In the genomic region with DNA sequence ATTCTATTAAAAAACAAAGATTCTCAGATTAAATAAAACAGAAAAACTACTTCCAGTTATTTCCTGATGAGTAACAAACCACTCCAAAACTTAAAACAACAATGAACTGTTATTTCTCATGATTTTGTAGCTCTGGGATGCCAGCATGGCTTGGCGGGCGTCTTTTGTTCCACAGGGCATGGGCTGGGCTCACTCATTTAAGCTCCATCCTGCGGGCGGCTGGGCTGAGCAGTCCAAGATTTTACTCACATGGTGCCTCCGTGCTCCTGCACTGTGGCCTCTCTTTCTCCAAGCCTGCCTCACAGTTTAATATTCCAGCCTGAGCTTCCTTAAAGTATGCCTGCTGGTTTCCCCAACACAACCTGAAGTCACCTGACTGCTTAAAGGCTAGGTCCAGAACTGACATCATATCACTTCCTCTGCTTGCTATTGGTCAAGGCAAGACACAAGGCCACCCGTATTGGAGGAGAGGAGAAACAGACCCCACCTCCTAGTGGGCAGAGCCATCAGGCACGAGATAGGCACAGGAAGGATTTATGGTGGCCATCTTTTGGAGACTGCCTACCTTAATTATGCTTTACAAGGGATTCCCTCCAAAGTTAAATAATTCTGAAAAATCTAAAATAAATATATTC, we compare ENCODE assay signal across 15 cellular contexts. TPM values are rescaled to one million over a fixed set of nuclear protein-coding genes. Genes with fewer than 3 reads are reported as not detected.
DNase-seq lines count a peak whose midpoint lies in the region; ATAC-seq and TF ChIP-seq lines count a peak whose summit lies in the region.
"Had no signal": no experiment of that assay in that cellular context is flagged by ENCODE, and none has a peak within 500 bp of the region (broad histone marks: within the 10 kb centered on the region; RNA-seq: fewer than 3 reads in every experiment).

No MANE protein-coding gene starts in this region.

- H3K9ac ChIP-seq in OCI-LY3 (ENCODE audit: low read length) (no peak overlapping the region), endodermal cell (ENCODE audit: extremely low read depth, low read length, poor library complexity, severe bottlenecking) (no peak overlapping the region)
- H3K9ac ChIP-seq: BLaER1 had no signal

- H3K27me3 ChIP-seq in A673 (replicated peaks; ENCODE audit: insufficient read depth, low read depth, low read length, poor library complexity) (no peaks in the 10 kb centered on the region), OCI-LY3 (ENCODE audit: low read depth, low read length) (no peaks in the 10 kb centered on the region), endodermal cell (ENCODE audit: control insufficient read depth, insufficient read depth, low read length, poor library complexity, severe bottlenecking) (no peaks in the 10 kb centered on the region)
- H3K27me3 ChIP-seq: BLaER1 had no signal

- no peak overlapping the region; the same call in 1 of the 2 replicates for H3K4me2 ChIP-seq in OCI-LY3 (ENCODE audit: low read length)
- H3K4me2 ChIP-seq: BLaER1 had no signal

- 94 to 96% methylated on average over 6 to 7 of the region's 7 CpGs for WGBS in endodermal cell (ENCODE audit: insufficient coverage in 1 of 2, insufficient read length in 1 of 2), 2 experiments

- ATAC-seq in GM18498 (IDR thresholded peaks at IDR 0.05; ENCODE audit: unreplicated experiment) (no peak), HG03039 (IDR thresholded peaks at IDR 0.05; ENCODE audit: unreplicated experiment) (no peak), HG03175 (IDR thresholded peaks at IDR 0.05; ENCODE audit: unreplicated experiment) (no peak)

- H3K4me3 Mint-ChIP-seq in endodermal cell, result no peak overlapping the region
- H3K4me3 Mint-ChIP-seq: activated CD4-positive, alpha-beta T cell treated with anti-CD3 and anti-CD28 coated beads, Interleukin-2, amount 10 ng/mL, durations not matched to agents 7 days and 5 days; brain; neural crest cell had no signal

- H3K4me3 ChIP-seq in A673 (ENCODE audit: low read depth, low read length, poor library complexity, severe bottlenecking) (no peak overlapping the region), GM12865 (ENCODE audit: low read depth, low read length) (no peak overlapping the region), OCI-LY3 (ENCODE audit: low read length) (0 out of 2 replicates have a peak overlapping the region, but pooled peaks have one; percentile 4), endodermal cell (ENCODE audit: low read length) (no peak overlapping the region)
- H3K4me3 ChIP-seq: BLaER1, suprapubic skin had no signal

- no peaks in the 10 kb centered on the region for H4K20me1 ChIP-seq in OCI-LY3 (ENCODE audit: insufficient read depth, low read length)
- H4K20me1 ChIP-seq: BLaER1 had no signal

- H3K4me1 ChIP-seq in A673 (ENCODE audit: insufficient read depth, low read length, poor library complexity, severe bottlenecking), result no peaks in the 10 kb centered on the region
- peaks cover 43% of the 10 kb centered on the region for H3K4me1 ChIP-seq in OCI-LY3 (ENCODE audit: low read length)
- no peaks in the 10 kb centered on the region for H3K4me1 ChIP-seq in endodermal cell (ENCODE audit: control insufficient read depth, insufficient read depth, low read length)
- H3K4me1 ChIP-seq: BLaER1, suprapubic skin had no signal

- no peaks in the 10 kb centered on the region for H3K9me3 Mint-ChIP-seq in endodermal cell
- H3K9me3 Mint-ChIP-seq: activated CD4-positive, alpha-beta T cell treated with anti-CD3 and anti-CD28 coated beads, Interleukin-2, amount 10 ng/mL, durations not matched to agents 7 days and 5 days; neural crest cell had no signal

- DNase-seq in A673 (ENCODE audit: low spot score) (peak; percentile 30), GM12865 (ENCODE audit: low read depth) (peak; percentile 19), endodermal cell (peak; percentile 65), medulla oblongata (ENCODE audit: extremely low spot score) (no peak)
- DNase-seq: activated CD4-positive, alpha-beta T cell treated with anti-CD3 and anti-CD28 coated beads, Interleukin-2, amount 10 ng/mL, durations not matched to agents 7 days and 5 days; NCI-H1417 treated with DMSO at 0.1 percent for 48 hours; T-helper 1 cell had no signal

- peaks cover 3% of the 10 kb centered on the region for H3K27me3 Mint-ChIP-seq in endodermal cell (ENCODE audit: insufficient read depth)
- H3K27me3 Mint-ChIP-seq: activated CD4-positive, alpha-beta T cell treated with anti-CD3 and anti-CD28 coated beads, Interleukin-2, amount 10 ng/mL, durations not matched to agents 7 days and 5 days had no signal

- CTCF ChIA-PET in A673 (lab: Charles Lee), result no interaction called here

- TF ChIP-seq CTCF in A673 (conservative IDR thresholded peaks at IDR 0.05; ENCODE audit: low read depth, low read length) (no peak), GM12865 (IDR thresholded peaks at IDR 0.05; ENCODE audit: insufficient read depth, low read depth, low read length, missing control alignments) (no peak), OCI-LY3 (IDR thresholded peaks at IDR 0.05; ENCODE audit: low read depth, low read length) (no peak), endodermal cell (conservative IDR thresholded peaks at IDR 0.05) (no peak)

- POLR2A ChIA-PET in A673 (lab: Charles Lee; ENCODE audit: low non-redundant PET), result no interaction called here

- intact Hi-C loops in A673 (cut with micrococcal nuclease; ENCODE audit: unreplicated experiment), result no loop called here

- H3K27ac ChIP-seq in A673 (ENCODE audit: low read depth, low read length, poor library complexity, severe bottlenecking) (no peak overlapping the region), OCI-LY3 (ENCODE audit: low read length) (no peak overlapping the region), endodermal cell (ENCODE audit: low read depth, low read length) (no peak overlapping the region)
- H3K27ac ChIP-seq: BLaER1, suprapubic skin had no signal

- no peaks in the 10 kb centered on the region for H3K9me3 ChIP-seq in A673 (ENCODE audit: low read depth, low read length, poor library complexity, severe bottlenecking)
- no peaks in the 10 kb centered on the region for H3K9me3 ChIP-seq in OCI-LY3 (ENCODE audit: insufficient read depth, low read length)
- no peaks in the 10 kb centered on the region for H3K9me3 ChIP-seq in endodermal cell (ENCODE audit: control insufficient read depth, low read length)
- H3K9me3 ChIP-seq: BLaER1, suprapubic skin had no signal

- no peaks in the 10 kb centered on the region for H3K4me1 Mint-ChIP-seq in endodermal cell
- H3K4me1 Mint-ChIP-seq: activated CD4-positive, alpha-beta T cell treated with anti-CD3 and anti-CD28 coated beads, Interleukin-2, amount 10 ng/mL, durations not matched to agents 7 days and 5 days had no signal

- peak overlapping the region; percentile 67; the same call in 1 of the 2 replicates for H2AFZ ChIP-seq in OCI-LY3 (ENCODE audit: low read depth, low read length)

- BruUV-seq in A673 (replicated peaks; lab: Mats Ljungman, UMichigan), result no TSS peak

- H3K36me3 ChIP-seq in A673 (ENCODE audit: insufficient read depth, low read length, poor library complexity, severe bottlenecking) (no peaks in the 10 kb centered on the region), OCI-LY3 (replicated peaks; ENCODE audit: low read depth, low read length) (peaks cover 3% of the 10 kb centered on the region), endodermal cell (ENCODE audit: control insufficient read depth, insufficient read depth, low read length) (no peaks in the 10 kb centered on the region)
- H3K36me3 ChIP-seq: BLaER1, suprapubic skin had no signal

- H3K36me3 Mint-ChIP-seq in endodermal cell (ENCODE audit: low read depth), result no peaks in the 10 kb centered on the region
- H3K36me3 Mint-ChIP-seq: brain had no signal

- no peak overlapping the region for H3K27ac Mint-ChIP-seq in endodermal cell
- H3K27ac Mint-ChIP-seq: activated CD4-positive, alpha-beta T cell treated with anti-CD3 and anti-CD28 coated beads, Interleukin-2, amount 10 ng/mL, durations not matched to agents 7 days and 5 days; brain had no signal

- H3K79me2 ChIP-seq in OCI-LY3 (ENCODE audit: low read length), result no peaks in the 10 kb centered on the region

RNA-seq across cellular contexts. Expression of gene ZBTB43, which starts 41.6 kb away (rescaled TPM):
- total RNA-seq in A673 (2021), result 13.8 and 20.3 TPM in 2 replicates
- 10 to 100 TPM; 17.4 to 24.2 TPM for total RNA-seq in endodermal cell
- polyA plus RNA-seq in endodermal cell (2013, experiment 1 of 2), result 7.9 TPM
- polyA plus RNA-seq in endodermal cell (2013, experiment 2 of 2), result 12.3 TPM
